Comparison of ENCODE assay signal across 20 cellular contexts in genomic region chr2:24638568-24638967, GRCh38.
"Had no signal": no experiment of that assay in that cellular context is flagged by ENCODE, and none has a peak within 500 bp of the region (broad histone marks: within the 10 kb centered on the region; RNA-seq: fewer than 3 reads in every experiment).

No MANE protein-coding gene starts in this region.

- ATAC-seq: gastrocnemius medialis; left cardiac atrium; left lung; naive thymus-derived CD4-positive, alpha-beta T cell; right lobe of liver; stimulated activated naive B cell treated with anti-CD40 and anti-IgM and Interleukin-4, amounts not matched to agents 10 μg/mL and 1 μg/mL and 100 μg/mL, for 72 hours; upper lobe of right lung had no signal

- H3K9ac ChIP-seq: neural progenitor cell, parathyroid adenoma had no signal

- H3K36me3 ChIP-seq: gastrocnemius medialis, left lung, neural progenitor cell, right lobe of liver, thoracic aorta, tibial nerve, upper lobe of right lung, uterus had no signal

- H2AFZ ChIP-seq: neural progenitor cell, parathyroid adenoma had no signal

- H3K4me1 ChIP-seq: neural progenitor cell, parathyroid adenoma, right lobe of liver had no signal

- H3K27me3 ChIP-seq: dorsolateral prefrontal cortex, gastrocnemius medialis, left lung, neural progenitor cell, right lobe of liver, tibial nerve, upper lobe of right lung, uterus had no signal

- H3K4me2 ChIP-seq: neural progenitor cell had no signal

- H3K4me3 ChIP-seq: dorsolateral prefrontal cortex, gastrocnemius medialis, left lung, neural progenitor cell, right lobe of liver, thoracic aorta, tibial nerve, upper lobe of right lung, uterus had no signal

- H3K27ac ChIP-seq: dorsolateral prefrontal cortex, gastrocnemius medialis, left lung, neural progenitor cell, parathyroid adenoma, right lobe of liver, thoracic aorta, tibial nerve, upper lobe of right lung, uterus had no signal

- DNase-seq: dorsolateral prefrontal cortex; effector CD4-positive, alpha-beta T cell; gastrocnemius medialis; head of caudate nucleus; left cardiac atrium; left lung; mesendoderm; midbrain; naive thymus-derived CD4-positive, alpha-beta T cell; right lobe of liver; small intestine; stimulated activated CD4-positive, alpha-beta T cell treated with anti-CD3 and anti-CD28 coated beads, Interleukin-15, amount 100 ng/mL, for 24 hours; stimulated activated CD4-positive, alpha-beta T cell treated with anti-CD3 and anti-CD28 coated beads, Interleukin-2, amount 100 ng/mL, for 48 hours; stimulated activated naive B cell treated with anti-CD40 and anti-IgM and Interleukin-4, amounts not matched to agents 10 μg/mL and 1 μg/mL and 100 μg/mL, for 72 hours; upper lobe of right lung; uterus had no signal

- H3K9me3 ChIP-seq: gastrocnemius medialis, left lung, right lobe of liver, thoracic aorta, upper lobe of right lung, uterus had no signal
